Comparison of ENCODE assay signal across 8 cellular contexts in genomic region chr1:6108937-6109636, GRCh38.
A peak's percentile ranks its signal among the peaks of the same experiment; 100 is the strongest.
DNase-seq lines count a peak whose midpoint lies in the region; ATAC-seq and TF ChIP-seq lines count a peak whose summit lies in the region.

No MANE protein-coding gene starts in this region.

- CTCF ChIA-PET in WTC11 (lab: Charles Lee), result interaction anchor here (0.6 to 2.0 kb wide), 21 partner anchors 9 to 136 kb away, joined by 3 to 14 read pairs (median 4); partner anchors contain the start of genes HES3 and NPHP4

- H3K4me3 Mint-ChIP-seq in WTC11 (no peak overlapping the region), glutamatergic neuron (ENCODE audit: unreplicated experiment) (no peak overlapping the region)

- TF ChIP-seq CTCF in AG10803 (conservative IDR thresholded peaks at IDR 0.05; ENCODE audit: low read length) (peak; percentile 57), GM12865 (IDR thresholded peaks at IDR 0.05; ENCODE audit: insufficient read depth, low read depth, low read length, missing control alignments) (peak; percentile 69), WTC11 (IDR thresholded peaks at IDR 0.05) (peak; percentile 31; the same call in 1 of the 2 replicates), glutamatergic neuron (IDR thresholded peaks at IDR 0.05; ENCODE audit: partially characterized antibody, unreplicated experiment) (no peak)

- H3K27ac Mint-ChIP-seq in WTC11 (no peak overlapping the region), glutamatergic neuron (ENCODE audit: unreplicated experiment) (no peak overlapping the region)

- H3K4me1 Mint-ChIP-seq in WTC11, result no peaks in the 10 kb centered on the region
- no peaks in the 10 kb centered on the region for H3K4me1 Mint-ChIP-seq in glutamatergic neuron (ENCODE audit: low read depth, unreplicated experiment)

- no peaks in the 10 kb centered on the region for H3K36me3 Mint-ChIP-seq in WTC11
- H3K36me3 Mint-ChIP-seq in glutamatergic neuron (ENCODE audit: unreplicated experiment), result no peaks in the 10 kb centered on the region

- DNase-seq in AG10803 (ENCODE audit: low read depth) (peak; percentile 49), GM12865 (ENCODE audit: low read depth) (peak; percentile 67), NCI-H1694 (lab: John Stamatoyannopoulos, UW) (peak; percentile 64), WTC11 (ENCODE audit: low spot score) (peak; percentile 62), glutamatergic neuron (peak; percentile 23), T-helper 9 cell (no peak)
- peak; percentile 23 to 28 for DNase-seq in stimulated activated CD4-positive, alpha-beta T cell treated with anti-CD3 and anti-CD28 coated beads, Interleukin-4, amount 100 ng/mL, for 48 hours (ENCODE audit: low read depth in 2 of 2)

- POLR2A ChIA-PET in WTC11 (lab: Charles Lee), result interaction anchor here (0.6 kb wide), 1 partner anchor 177 kb away, joined by 3 read pairs; no protein-coding TSS in a partner anchor

- peak; percentile 73 for ATAC-seq in WTC11
- ATAC-seq in GM18907 (IDR thresholded peaks at IDR 0.05; ENCODE audit: unreplicated experiment), result no peak

- peaks cover 11% of the 10 kb centered on the region; the same call in 1 of the 2 replicates for H3K9me3 Mint-ChIP-seq in WTC11
- peaks cover 5% of the 10 kb centered on the region for H3K9me3 Mint-ChIP-seq in glutamatergic neuron (ENCODE audit: unreplicated experiment)

- H3K4me3 ChIP-seq in AG10803 (ENCODE audit: low read length) (no peak overlapping the region), GM12865 (ENCODE audit: low read depth, low read length) (no peak overlapping the region)

- no peaks in the 10 kb centered on the region for H3K27me3 Mint-ChIP-seq in WTC11 (ENCODE audit: low read depth)
- peaks cover 9% of the 10 kb centered on the region for H3K27me3 Mint-ChIP-seq in glutamatergic neuron (ENCODE audit: unreplicated experiment)

TF ChIP-seq in WTC11, 78 proteins besides CTCF, POLR2A, EP300 and RAD21:
- TF ChIP-seq HMGA2 (CRISPR knock-in tag; IDR thresholded peaks at IDR 0.05) (no peak), ZNF232 (CRISPR knock-in tag; IDR thresholded peaks at IDR 0.05) (no peak), ERG (CRISPR knock-in tag; IDR thresholded peaks at IDR 0.05) (no peak)
